8 cellular contexts compared by ENCODE assay signal in genomic region chr4:73068496-73069337, GRCh38. TPM values are rescaled to one million over a fixed set of nuclear protein-coding genes. Genes with fewer than 3 reads are reported as not detected.
DNase-seq lines count a peak whose midpoint lies in the region; ATAC-seq and TF ChIP-seq lines count a peak whose summit lies in the region.

No MANE protein-coding gene starts in this region.

- H3K4me3 ChIP-seq in BJ (ENCODE audit: low read depth, low read length) (peak overlapping the region; percentile 76), Panc1 (ENCODE audit: low read depth in 2 of 2, low read length in 2 of 2) (peak overlapping the region; percentile 70 to 77), liver (ENCODE audit: low read depth in 1 of 3, low read length in 3 of 3) (peak overlapping the region; percentile 61 to 89 (median 84)), testis (peak overlapping the region; percentile 91 to 93)

- CTCF ChIA-PET in BJ (lab: Yijun Ruan, JAX) = no interaction called here
- CTCF ChIA-PET in Panc1 (lab: Charles Lee) = no interaction called here

- H3K27me3 ChIP-seq in BJ (ENCODE audit: control insufficient read depth, insufficient read depth, low read length) (no peaks in the 10 kb centered on the region), Panc1 (ENCODE audit: control insufficient read depth, insufficient read depth, low read length) (no peaks in the 10 kb centered on the region), liver (ENCODE audit: control insufficient read depth in 4 of 4, insufficient read depth in 4 of 4, low read length in 3 of 4) (no peaks in the 10 kb centered on the region), testis (no peaks in the 10 kb centered on the region)

- DNase-seq in BJ (ENCODE audit: low read depth) = peak; percentile 3
- peak; percentile 7 for DNase-seq in Panc1 (ENCODE audit: low read depth, low spot score)
- DNase-seq in cerebellum (ENCODE audit: low spot score) = peak; percentile 16
- no peak for DNase-seq in testis
- no peak for DNase-seq in islet precursor cell

- POLR2A ChIA-PET in BJ (lab: Charles Lee) (no interaction called here), Panc1 (lab: Charles Lee) (no interaction called here)

- H3K9ac ChIP-seq in liver (ENCODE audit: low read depth in 1 of 2, low read length in 2 of 2) = peak overlapping the region; percentile 88 to 90

- TSS peak; percentile 65 for BruUV-seq in Panc1 (replicated peaks; lab: Mats Ljungman, UMichigan)

- in situ Hi-C loops in Panc1 (cut with HindIII; ENCODE audit: low pct_unique_long_range_greater_than_20kb, low sequenced_read_pairs) = no loop called here

- no peak for TF ChIP-seq RAD21 in liver (IDR thresholded peaks at IDR 0.05)

- TF ChIP-seq POLR2A in testis (IDR thresholded peaks at IDR 0.05) = no peak

- under 1% methylated on average over 27 of the region's 27 CpGs for WGBS in liver
- WGBS in testis, 2 donors = 0% methylated on average over 27 of the region's 27 CpGs

- H3K4me1 ChIP-seq in Panc1 (ENCODE audit: control insufficient read depth, insufficient read depth, low read length) = peaks cover 3% of the 10 kb centered on the region; the same call in 1 of the 2 replicates
- peaks cover 0 to 14% (median under 1%) of the 10 kb centered on the region in 4 donors for H3K4me1 ChIP-seq in liver (ENCODE audit: control insufficient read depth in 4 of 4, insufficient read depth in 4 of 4, low read length in 3 of 4)
- peaks cover 20% of the 10 kb centered on the region for H3K4me1 ChIP-seq in testis

- intact Hi-C loops in Panc1 (cut with micrococcal nuclease; ENCODE audit: unreplicated experiment) = no loop called here
- intact Hi-C loops in testis (cut with DNase I; ENCODE audit: low total_unique reads) = loop anchor here (1.0 kb wide), 1 partner anchor 191 kb away; no protein-coding TSS in a partner anchor

- H3K9me3 ChIP-seq in Panc1 (ENCODE audit: control insufficient read depth, insufficient read depth, low read depth, low read length) (no peaks in the 10 kb centered on the region), liver (ENCODE audit: control insufficient read depth in 4 of 4, low read length in 3 of 4) (no peaks in the 10 kb centered on the region), testis (no peaks in the 10 kb centered on the region)

- H3K27ac ChIP-seq in Panc1 (ENCODE audit: low read length) (peak overlapping the region; percentile 93), liver (ENCODE audit: low read depth in 1 of 2, low read length in 2 of 2) (peak overlapping the region; percentile 95 to 99), testis (peak overlapping the region; percentile 87 to 89)

- TF ChIP-seq CTCF in BJ (IDR thresholded peaks at IDR 0.05; ENCODE audit: insufficient read depth, low read depth, low read length) = no peak
- no peak for TF ChIP-seq CTCF in Panc1 (IDR thresholded peaks at IDR 0.05)
- TF ChIP-seq CTCF in liver (IDR thresholded peaks at IDR 0.05; ENCODE audit: low read depth, low read length, missing input control) = no peak
- TF ChIP-seq CTCF in testis (IDR thresholded peaks at IDR 0.05) = no peak

- peak; percentile 11 for ATAC-seq in GM18909 (IDR thresholded peaks at IDR 0.05; ENCODE audit: poor library complexity, unreplicated experiment)
- peak; percentile 1 for ATAC-seq in HG03521 (IDR thresholded peaks at IDR 0.05; ENCODE audit: unreplicated experiment)
- ATAC-seq in Panc1 = peak; percentile 54

- no peaks in the 10 kb centered on the region; the same call in none of the 2 replicates for H3K36me3 ChIP-seq in BJ (ENCODE audit: control insufficient read depth, insufficient read depth, low read length)
- peaks cover 2% of the 10 kb centered on the region for H3K36me3 ChIP-seq in Panc1 (ENCODE audit: control insufficient read depth, insufficient read depth, low read length)
- peaks cover 0 to 17% (median 3%) of the 10 kb centered on the region in 4 donors for H3K36me3 ChIP-seq in liver (ENCODE audit: control insufficient read depth in 4 of 4, insufficient read depth in 3 of 4, low read depth in 1 of 4, low read length in 3 of 4)
- H3K36me3 ChIP-seq in testis (ENCODE audit: low read depth, missing control alignments) = no peaks in the 10 kb centered on the region

TF ChIP-seq in liver, 16 proteins besides CTCF, POLR2A, EP300 and RAD21:
- TF ChIP-seq JUND (IDR thresholded peaks at IDR 0.05) (no peak), RXRA (IDR thresholded peaks at IDR 0.05) (no peak), MAX (IDR thresholded peaks at IDR 0.05) (peak; percentile 39), HNF4A (conservative IDR thresholded peaks at IDR 0.05) (no peak), FOXA2 (IDR thresholded peaks at IDR 0.05) (no peak), ZBTB33 (IDR thresholded peaks at IDR 0.05) (no peak), HNF4G (IDR thresholded peaks at IDR 0.05) (no peak), REST (IDR thresholded peaks at IDR 0.05) (no peak), GABPA (IDR thresholded peaks at IDR 0.05 in 1 of 2, conservative IDR thresholded peaks at IDR 0.05 in 1 of 2) (peak in 1 of 2 donors; percentile 33), TAF1 (conservative IDR thresholded peaks at IDR 0.05) (peak; percentile 72), SP1 (IDR thresholded peaks at IDR 0.05) (no peak), EGR1 (IDR thresholded peaks at IDR 0.05; ENCODE audit: low read depth in 2 of 2) (no peak), FOXA1 (IDR thresholded peaks at IDR 0.05) (no peak), NR2F2 (IDR thresholded peaks at IDR 0.05) (peak; percentile 35), ATF3 (IDR thresholded peaks at IDR 0.05) (no peak), YY1 (IDR thresholded peaks at IDR 0.05) (peak; percentile 93)
TF ChIP-seq in liver: peak in this region for 5.

RNA-seq across cellular contexts. Expression of gene COX18, which starts 0.8 kb away (rescaled TPM):
- polyA plus RNA-seq in BJ (2011; rRNA removed) (9.8 and 13.2 TPM in 2 replicates), liver (10 to 100 TPM in 1 of 2 donors, 1 to 10 TPM in 1; 6.2 to 13.6 TPM), testis (ENCODE audit: insufficient read depth, low read depth, low replicate concordance) (16.9 TPM)
- polyA minus RNA-seq in BJ (2011; rRNA and poly(A)+ RNA removed) = 8.6 and 9.6 TPM in 2 replicates
- total RNA-seq in Panc1 (2021; ENCODE audit: unreplicated experiment) (9.9 TPM), cerebellum (15.9 TPM), liver (10 to 100 TPM; 23.2 to 27.3 TPM), testis (10 to 100 TPM; 32.7 to 38.0 TPM)
- polyA plus RNA-seq in Panc1 (2012; ENCODE audit: insufficient read length) = 4.7 TPM

Comparison
In these comparisons a context has a peak if more than half of its experiments do, and no peak if none do; other contexts are left out.
1. DNase-seq: peak in BJ (single experiment), Panc1 (single experiment) and cerebellum (single experiment); none in testis (single experiment) and islet precursor cell (single experiment).
2. ATAC-seq: peak in every context shown above with its lines; median percentile 54 in Panc1; 11 in GM18909; 1 in HG03521.
3. Peak in every context shown above with its lines, with median percentiles within 50 percentile points of each other: H3K4me3 ChIP-seq and H3K27ac ChIP-seq.